12 cellular contexts compared by ENCODE assay signal in the genomic region with DNA sequence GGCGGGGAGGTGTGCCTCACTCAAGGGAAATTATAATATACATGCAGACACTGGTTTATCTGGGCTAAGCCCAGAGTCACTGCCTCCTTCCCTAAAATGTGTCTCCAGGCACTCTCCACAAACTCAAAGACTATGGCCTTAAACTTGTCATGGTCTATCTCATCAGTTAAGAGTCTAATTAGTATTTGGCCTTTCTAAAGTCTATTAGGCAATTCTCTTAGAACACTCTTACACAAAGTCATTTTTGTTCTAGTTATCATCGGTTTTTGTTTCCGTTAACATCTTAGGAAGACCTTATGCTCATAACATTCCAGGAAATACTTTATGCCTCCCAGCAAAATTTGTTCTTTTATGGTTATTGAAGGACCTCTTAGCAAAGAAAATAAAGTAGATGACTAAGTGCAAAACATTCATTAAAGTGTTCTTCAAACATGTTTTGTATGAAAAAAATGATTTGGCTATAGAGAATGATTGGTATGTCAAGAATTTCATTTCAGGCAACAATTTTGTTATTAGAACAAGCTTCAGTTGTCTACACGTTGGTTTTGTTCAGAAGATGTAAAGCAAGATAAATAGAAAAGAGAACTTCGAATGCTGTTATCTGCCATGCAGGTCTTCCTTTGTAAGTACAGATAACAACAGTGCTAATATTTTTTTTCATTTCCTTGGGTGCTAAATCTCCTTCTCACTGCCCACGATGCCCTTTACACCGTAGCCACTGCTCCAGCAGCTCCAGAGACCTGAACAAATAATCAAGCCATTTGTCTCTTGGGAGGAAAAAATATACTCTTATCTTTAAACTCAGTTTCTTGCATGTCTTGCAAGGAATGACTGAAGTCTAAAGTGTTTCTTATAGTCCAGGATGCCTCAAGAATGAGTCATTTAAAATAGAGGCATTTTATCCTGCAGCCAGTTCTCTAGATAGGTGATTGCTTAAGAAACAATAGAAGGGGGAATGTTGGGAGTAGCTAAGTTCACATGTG.
A peak's percentile ranks its signal among the peaks of the same experiment; 100 is the strongest.
DNase-seq lines count a peak whose midpoint lies in the region; ATAC-seq and TF ChIP-seq lines count a peak whose summit lies in the region.
"Had no signal": no experiment of that assay in that cellular context is flagged by ENCODE, and none has a peak within 500 bp of the region (broad histone marks: within the 10 kb centered on the region; RNA-seq: fewer than 3 reads in every experiment).

No MANE protein-coding gene starts in this region.

- no peak overlapping the region for H3K4me3 Mint-ChIP-seq in mesothelial cell of epicardium
- H3K4me3 Mint-ChIP-seq: activated CD4-positive, alpha-beta T cell treated with anti-CD3 and anti-CD28 coated beads, Interleukin-2, amount 10 ng/mL, durations not matched to agents 24 days and 14 days; brain; CD8-positive, alpha-beta memory T cell had no signal

- H3K4me1 Mint-ChIP-seq in mesothelial cell of epicardium, result peaks cover 18% of the 10 kb centered on the region
- H3K4me1 Mint-ChIP-seq: activated CD4-positive, alpha-beta T cell treated with anti-CD3 and anti-CD28 coated beads, Interleukin-2, amount 10 ng/mL, durations not matched to agents 24 days and 14 days; brain; CD8-positive, alpha-beta memory T cell had no signal

- no peaks in the 10 kb centered on the region for H3K9me3 ChIP-seq in NT2/D1 (ENCODE audit: insufficient read depth, low read length)
- H3K9me3 ChIP-seq: right atrium auricular region had no signal

- DNase-seq in BJ (ENCODE audit: low read depth) (peak; percentile 91), NT2/D1 (ENCODE audit: low read depth, low spot score) (peak; percentile 2), dermis microvascular lymphatic vessel endothelial cell (ENCODE audit: low read depth in 2 of 2) (peak; percentile 40 to 86), mesothelial cell of epicardium (ENCODE audit: low spot score in 2 of 2, unreplicated experiment in 2 of 2) (no peak), ureter (ENCODE audit: low spot score) (no peak), head of caudate nucleus (no peak)
- DNase-seq: activated CD4-positive, alpha-beta T cell treated with anti-CD3 and anti-CD28 coated beads, Interleukin-2, amount 10 ng/mL, durations not matched to agents 24 days and 14 days; CD8-positive, alpha-beta memory T cell had no signal

- ATAC-seq in GM21390 (IDR thresholded peaks at IDR 0.05; ENCODE audit: unreplicated experiment) (no peak), HG02610 (IDR thresholded peaks at IDR 0.05; ENCODE audit: unreplicated experiment) (no peak)

- no peaks in the 10 kb centered on the region for H3K4me1 ChIP-seq in NT2/D1 (ENCODE audit: insufficient read depth, insufficient read length)

- H3K4me3 ChIP-seq in BJ (ENCODE audit: low read depth, low read length), result no peak overlapping the region
- H3K4me3 ChIP-seq in NT2/D1 (ENCODE audit: insufficient read length, low read depth), result no peak overlapping the region
- H3K4me3 ChIP-seq: right atrium auricular region had no signal

- H3K36me3 ChIP-seq in BJ (ENCODE audit: control insufficient read depth, insufficient read depth, low read length) (no peaks in the 10 kb centered on the region), NT2/D1 (ENCODE audit: insufficient read depth, insufficient read length, low read length) (no peaks in the 10 kb centered on the region)
- H3K36me3 ChIP-seq: right atrium auricular region had no signal

- H3K27me3 ChIP-seq in BJ (ENCODE audit: control insufficient read depth, insufficient read depth, low read length) (no peaks in the 10 kb centered on the region), NT2/D1 (ENCODE audit: insufficient read depth, insufficient read length) (no peaks in the 10 kb centered on the region)
- H3K27me3 ChIP-seq: right atrium auricular region had no signal

- no peak overlapping the region for H3K9ac ChIP-seq in NT2/D1 (ENCODE audit: insufficient read length, low read depth)

- peaks cover 9% of the 10 kb centered on the region for H3K9me3 Mint-ChIP-seq in mesothelial cell of epicardium
- H3K9me3 Mint-ChIP-seq: brain had no signal

- POLR2A ChIA-PET in BJ (lab: Charles Lee), result no interaction called here

- no peaks in the 10 kb centered on the region for H3K27me3 Mint-ChIP-seq in mesothelial cell of epicardium (ENCODE audit: low read depth)
- H3K27me3 Mint-ChIP-seq: activated CD4-positive, alpha-beta T cell treated with anti-CD3 and anti-CD28 coated beads, Interleukin-2, amount 10 ng/mL, durations not matched to agents 24 days and 14 days; brain; CD8-positive, alpha-beta memory T cell had no signal

- intact Hi-C loops in head of caudate nucleus (cut with DNase I), result no loop called here

- peak overlapping the region; percentile 91 for H3K27ac Mint-ChIP-seq in mesothelial cell of epicardium
- H3K27ac Mint-ChIP-seq: activated CD4-positive, alpha-beta T cell treated with anti-CD3 and anti-CD28 coated beads, Interleukin-2, amount 10 ng/mL, durations not matched to agents 24 days and 14 days; brain; CD8-positive, alpha-beta memory T cell had no signal

- TF ChIP-seq CTCF in BJ (IDR thresholded peaks at IDR 0.05; ENCODE audit: insufficient read depth, low read depth, low read length) (no peak), mesothelial cell of epicardium (IDR thresholded peaks at IDR 0.05; ENCODE audit: unreplicated experiment) (no peak)

- no peaks in the 10 kb centered on the region for H3K36me3 Mint-ChIP-seq in mesothelial cell of epicardium
- H3K36me3 Mint-ChIP-seq: brain; CD8-positive, alpha-beta memory T cell had no signal

- CTCF ChIA-PET in BJ (lab: Yijun Ruan, JAX), result interaction anchor here (1.0 kb wide), 1 partner anchor 159 kb away, joined by 3 read pairs; no protein-coding TSS in a partner anchor

Comparison
In these comparisons a context has a peak if more than half of its experiments do, and no peak if none do; other contexts are left out.
1. DNase-seq: peak in BJ (single experiment), NT2/D1 (single experiment) and dermis microvascular lymphatic vessel endothelial cell (2 of 2); none in mesothelial cell of epicardium (0 of 2), ureter (single experiment) and head of caudate nucleus (0 of 42).